Comparison of ENCODE assay signal across 1 cellular context in genomic region chr9:116074658-116075057, GRCh38.
TF ChIP-seq lines count a peak whose summit lies in the region.

No MANE protein-coding gene starts in this region.

TF ChIP-seq in IMR-90, 13 proteins besides CTCF, POLR2A, EP300 and RAD21:
- TF ChIP-seq MAFK (IDR thresholded peaks at IDR 0.05; ENCODE audit: low read depth, low read length) (no peak), MAZ (IDR thresholded peaks at IDR 0.05; ENCODE audit: borderline replicate concordance, low read depth, low read length) (no peak), RFX5 (IDR thresholded peaks at IDR 0.05; ENCODE audit: low read depth, low read length) (no peak), NFE2L2 (IDR thresholded peaks at IDR 0.05; ENCODE audit: low read depth, low read length) (no peak), CEBPB (IDR thresholded peaks at IDR 0.05; ENCODE audit: low read depth, low read length) (no peak), BHLHE40 (IDR thresholded peaks at IDR 0.05; ENCODE audit: low read depth, low read length) (no peak), FOS (IDR thresholded peaks at IDR 0.05; ENCODE audit: low read depth, low read length) (no peak), ELK1 (IDR thresholded peaks at IDR 0.05; ENCODE audit: borderline replicate concordance, low read depth, low read length) (no peak), MXI1 (IDR thresholded peaks at IDR 0.05; ENCODE audit: borderline replicate concordance, low read depth, low read length) (no peak), RCOR1 (IDR thresholded peaks at IDR 0.05; ENCODE audit: insufficient replicate concordance, low read length) (no peak), CHD1 (IDR thresholded peaks at IDR 0.05; ENCODE audit: low read depth, low read length) (no peak), USF2 (IDR thresholded peaks at IDR 0.05; ENCODE audit: low read depth, low read length) (no peak), SMC3 (IDR thresholded peaks at IDR 0.05; ENCODE audit: low read depth, low read length) (no peak)
